9 cellular contexts compared by ENCODE assay signal in the genomic region with DNA sequence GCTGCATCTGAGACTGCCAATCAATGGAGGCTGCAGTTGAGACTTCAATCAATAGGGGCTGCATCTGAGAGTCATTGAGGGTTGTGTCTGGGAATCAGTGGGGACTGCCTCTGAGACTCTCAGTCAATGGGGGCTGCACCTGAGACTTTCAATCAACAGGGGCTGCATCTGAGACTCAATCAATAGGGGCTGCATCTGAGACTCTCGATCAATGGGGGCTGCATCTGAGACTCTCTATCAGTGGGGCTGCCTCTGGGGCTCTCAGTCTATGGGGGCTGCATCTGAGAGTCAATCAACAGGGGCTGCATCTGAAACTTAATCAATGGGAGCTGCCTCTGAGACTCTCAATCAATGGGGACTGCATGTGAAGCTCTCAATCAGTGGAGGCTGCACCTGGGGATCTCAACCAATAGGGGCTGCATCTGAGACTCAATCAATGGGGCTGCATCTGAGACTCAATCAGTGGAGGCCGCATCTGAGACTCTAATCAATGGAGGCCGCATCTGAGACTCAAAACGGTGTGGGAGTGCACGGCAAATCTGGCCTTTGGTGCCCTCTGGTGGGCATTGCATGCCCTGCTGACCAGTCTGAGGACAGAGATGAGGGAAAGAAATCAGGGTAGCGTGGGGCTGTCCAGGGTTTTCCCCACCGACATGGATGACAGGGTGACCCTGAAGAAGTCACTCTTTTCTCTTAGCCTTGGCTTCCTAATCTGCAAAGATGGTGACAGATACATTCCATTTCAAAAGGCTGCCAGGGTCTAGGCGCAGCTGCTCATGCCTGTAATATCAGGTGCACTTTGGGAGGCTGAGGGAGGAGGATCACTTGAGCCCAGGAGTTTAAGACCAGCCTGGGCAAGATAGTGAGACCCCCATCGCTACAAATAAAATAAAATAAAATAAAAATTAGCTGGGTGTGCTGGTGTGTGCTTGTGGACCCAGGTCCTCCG. TPM values are rescaled to one million over a fixed set of nuclear protein-coding genes. Genes with fewer than 3 reads are reported as not detected.
A peak's percentile ranks its signal among the peaks of the same experiment; 100 is the strongest.
DNase-seq lines count a peak whose midpoint lies in the region; ATAC-seq, FAIRE-seq and TF ChIP-seq lines count a peak whose summit lies in the region.
"Had no signal": no experiment of that assay in that cellular context is flagged by ENCODE, and none has a peak within 500 bp of the region (broad histone marks: within the 10 kb centered on the region; RNA-seq: fewer than 3 reads in every experiment).

No MANE protein-coding gene starts in this region.

- peaks cover 14% of the 10 kb centered on the region for H3K27me3 Mint-ChIP-seq in activated T-helper 17 cell treated with anti-CD3 and anti-CD28 coated beads, Interleukin-2, amount 50 U/mL, for 72 hours

- peak in 2 of 3 donors; percentile 57 to 74 for TF ChIP-seq CTCF in omental fat pad (IDR thresholded peaks at IDR 0.05)
- peak; percentile 88 for TF ChIP-seq CTCF in thoracic aorta (IDR thresholded peaks at IDR 0.05)

- H3K27ac ChIP-seq in thoracic aorta = no peak overlapping the region

- H3K4me1 ChIP-seq in thoracic aorta (ENCODE audit: control insufficient read depth in 1 of 2, low read depth in 2 of 2) = no peaks in the 10 kb centered on the region

- no peaks in the 10 kb centered on the region for H3K27me3 ChIP-seq in thoracic aorta (replicated peaks; ENCODE audit: insufficient read depth)

- H3K36me3 ChIP-seq in thoracic aorta = no peaks in the 10 kb centered on the region

- no peak for FAIRE-seq in RCC 7860 (lab: Jason Lieb, UNC)

- H3K9me3 Mint-ChIP-seq in activated T-helper 17 cell treated with anti-CD3 and anti-CD28 coated beads, Interleukin-2, amount 50 U/mL, for 72 hours = no peaks in the 10 kb centered on the region
- H3K9me3 Mint-ChIP-seq: stimulated activated naive CD8-positive, alpha-beta T cell treated with anti-CD3 and anti-CD28 coated beads, Interleukin-15, Interleukin-2, amounts not matched to agents 100 ng/mL and 50 ng/mL, for 24 hours had no signal

- peaks cover 4% of the 10 kb centered on the region for H3K4me1 Mint-ChIP-seq in activated T-helper 17 cell treated with anti-CD3 and anti-CD28 coated beads, Interleukin-2, amount 50 U/mL, for 72 hours

- no peaks in the 10 kb centered on the region for H3K9me3 ChIP-seq in thoracic aorta

- H3K27ac Mint-ChIP-seq in activated T-helper 17 cell treated with anti-CD3 and anti-CD28 coated beads, Interleukin-2, amount 50 U/mL, for 72 hours = no peak overlapping the region
- H3K27ac Mint-ChIP-seq: stimulated activated naive CD8-positive, alpha-beta T cell treated with anti-CD3 and anti-CD28 coated beads, Interleukin-15, Interleukin-2, amounts not matched to agents 100 ng/mL and 50 ng/mL, for 24 hours had no signal

- no peak overlapping the region for H3K4me3 ChIP-seq in thoracic aorta

- H3K4me3 Mint-ChIP-seq in activated T-helper 17 cell treated with anti-CD3 and anti-CD28 coated beads, Interleukin-2, amount 50 U/mL, for 72 hours = no peak overlapping the region
- H3K4me3 Mint-ChIP-seq: stimulated activated naive CD8-positive, alpha-beta T cell treated with anti-CD3 and anti-CD28 coated beads, Interleukin-15, Interleukin-2, amounts not matched to agents 100 ng/mL and 50 ng/mL, for 24 hours had no signal

- no peaks in the 10 kb centered on the region for H3K36me3 Mint-ChIP-seq in activated T-helper 17 cell treated with anti-CD3 and anti-CD28 coated beads, Interleukin-2, amount 50 U/mL, for 72 hours (ENCODE audit: low read depth)

- DNase-seq in activated gamma-delta T cell treated with Interleukin-2 at 50 U/mL for 16 hours = peak; percentile 66
- no peak for DNase-seq in activated gamma-delta T cell (lab: John Stamatoyannopoulos, UW)
- DNase-seq in HT1080 (ENCODE audit: low read depth) = peak; percentile 45
- DNase-seq in RCC 7860 (ENCODE audit: low spot score) = peak; percentile 17
- DNase-seq in foreskin melanocyte = peak; percentile 37
- DNase-seq in omental fat pad (ENCODE audit: low spot score) = peak; percentile 78
- peak; percentile 13 for DNase-seq in thoracic aorta (ENCODE audit: low spot score)

- peak; percentile 96 for ATAC-seq in activated T-helper 17 cell treated with anti-CD3 and anti-CD28 coated beads, Interleukin-2, amount 50 U/mL, for 72 hours (replicated peaks)
- ATAC-seq in omental fat pad (ENCODE audit: low FRiP score) (peak; percentile 68), thoracic aorta (ENCODE audit: insufficient number of reproducible peaks, low FRiP score, low read depth) (peak; percentile 63)

RNA-seq across cellular contexts. Expression of gene EIF5, which starts 41.3 kb away (rescaled TPM):
- 207 and 288 TPM in 2 replicates for total RNA-seq in HT1080 (2014; rRNA removed; shearing (Covaris generic))
- polyA plus RNA-seq in HT1080 (2015; cell fraction: cytosol; rRNA removed) = 243 and 283 TPM in 2 replicates
- polyA plus RNA-seq in HT1080 (2015; cell fraction: nucleus; rRNA removed) = 328 and 343 TPM in 2 replicates
- total RNA-seq in activated T-helper 17 cell treated with anti-CD3 and anti-CD28 coated beads, Interleukin-2, amount 50 U/mL, for 72 hours = 100 to 1,000 TPM; 196 to 296 TPM
- total RNA-seq in omental fat pad = 100 to 1,000 TPM; 157 to 399 (median 292) TPM
- 100 to 1,000 TPM in 1 of 2 donors, 10 to 100 TPM in 1; 89.2 to 373 TPM for total RNA-seq in thoracic aorta
